In genomic region chr6:87718662-87719433, GRCh38 we compare ENCODE assay signal across 13 cellular contexts. TPM values are rescaled to one million over a fixed set of nuclear protein-coding genes. Genes with fewer than 3 reads are reported as not detected.
DNase-seq lines count a peak whose midpoint lies in the region; ATAC-seq, FAIRE-seq and TF ChIP-seq lines count a peak whose summit lies in the region.
"Had no signal": no experiment of that assay in that cellular context is flagged by ENCODE, and none has a peak within 500 bp of the region (broad histone marks: within the 10 kb centered on the region; RNA-seq: fewer than 3 reads in every experiment).

No MANE protein-coding gene starts in this region.

- no peaks in the 10 kb centered on the region for H3K27me3 Mint-ChIP-seq in CD4-positive, alpha-beta memory T cell
- H3K27me3 Mint-ChIP-seq in natural killer cell (ENCODE audit: low read depth in 2 of 2), result no peaks in the 10 kb centered on the region
- H3K27me3 Mint-ChIP-seq: activated naive CD4-positive, alpha-beta T cell treated with anti-CD3 and anti-CD28 coated beads, Interleukin-2, amount 50 U/mL, for 24 hours; stimulated activated memory B cell treated with anti-CD40 and anti-IgM and Interleukin-4, amounts not matched to agents 10 μg/mL and 1 μg/mL and 100 μg/mL, for 72 hours had no signal

- no peak for FAIRE-seq in D721Med (lab: Jason Lieb, UNC)

- POLR2A ChIA-PET in CD4-positive, alpha-beta memory T cell (lab: Charles Lee; ENCODE audit: partially characterized antibody), result interaction anchor here (0.8 to 1.8 kb wide), 5 partner anchors 10 to 29 kb away, joined by 3 to 7 read pairs (median 5); no protein-coding TSS in a partner anchor

- peak overlapping the region in 5 of 7 donors; percentile 15 to 87 (median 77) for H3K27ac Mint-ChIP-seq in CD4-positive, alpha-beta memory T cell
- H3K27ac Mint-ChIP-seq in natural killer cell, result peak overlapping the region; percentile 50 to 61
- H3K27ac Mint-ChIP-seq: activated naive CD4-positive, alpha-beta T cell treated with anti-CD3 and anti-CD28 coated beads, Interleukin-2, amount 50 U/mL, for 24 hours; nephron; stimulated activated memory B cell treated with anti-CD40 and anti-IgM and Interleukin-4, amounts not matched to agents 10 μg/mL and 1 μg/mL and 100 μg/mL, for 72 hours had no signal

- H3K27ac ChIP-seq in CD4-positive, alpha-beta memory T cell (ENCODE audit: low read depth, low read length), result no peak overlapping the region
- H3K27ac ChIP-seq in osteoblast (ENCODE audit: low read depth, low read length), result no peak overlapping the region

- peaks cover 30% of the 10 kb centered on the region for H3K4me1 ChIP-seq in CD4-positive, alpha-beta memory T cell (ENCODE audit: insufficient read depth, low read length)
- H3K4me1 ChIP-seq in osteoblast (ENCODE audit: insufficient read depth, low read length), result peaks cover 35% of the 10 kb centered on the region

- no peak for TF ChIP-seq POLR2A in NB4 (IDR thresholded peaks at IDR 0.05; ENCODE audit: extremely low read depth, insufficient read length)

- no peaks in the 10 kb centered on the region for H3K79me2 ChIP-seq in osteoblast (ENCODE audit: insufficient read depth, low read length)

- CTCF ChIA-PET in CD4-positive, alpha-beta memory T cell (lab: Charles Lee; ENCODE audit: partially characterized antibody), result interaction anchor here (0.6 to 1.8 kb wide), 9 partner anchors 9 to 1360 kb away, joined by 3 to 4 read pairs (median 3); no protein-coding TSS in a partner anchor

- no peaks in the 10 kb centered on the region for H3K36me3 Mint-ChIP-seq in CD4-positive, alpha-beta memory T cell
- no peaks in the 10 kb centered on the region for H3K36me3 Mint-ChIP-seq in natural killer cell
- H3K36me3 Mint-ChIP-seq: activated naive CD4-positive, alpha-beta T cell treated with anti-CD3 and anti-CD28 coated beads, Interleukin-2, amount 50 U/mL, for 24 hours; stimulated activated memory B cell treated with anti-CD40 and anti-IgM and Interleukin-4, amounts not matched to agents 10 μg/mL and 1 μg/mL and 100 μg/mL, for 72 hours had no signal

- H3K4me1 Mint-ChIP-seq in CD4-positive, alpha-beta memory T cell, result peaks cover 15 to 33% (median 25%) of the 10 kb centered on the region in 4 donors
- peaks cover 37 to 41% of the 10 kb centered on the region in 2 donors for H3K4me1 Mint-ChIP-seq in natural killer cell
- H3K4me1 Mint-ChIP-seq: activated naive CD4-positive, alpha-beta T cell treated with anti-CD3 and anti-CD28 coated beads, Interleukin-2, amount 50 U/mL, for 24 hours had no signal

- intact Hi-C loops in CD4-positive, alpha-beta memory T cell (cut with micrococcal nuclease), result no loop called here
- intact Hi-C loops in natural killer cell (cut with micrococcal nuclease), result no loop called here

- no peaks in the 10 kb centered on the region for H3K9me3 Mint-ChIP-seq in CD4-positive, alpha-beta memory T cell
- H3K9me3 Mint-ChIP-seq in natural killer cell, result no peaks in the 10 kb centered on the region
- H3K9me3 Mint-ChIP-seq: activated naive CD4-positive, alpha-beta T cell treated with anti-CD3 and anti-CD28 coated beads, Interleukin-2, amount 50 U/mL, for 24 hours; nephron; stimulated activated memory B cell treated with anti-CD40 and anti-IgM and Interleukin-4, amounts not matched to agents 10 μg/mL and 1 μg/mL and 100 μg/mL, for 72 hours had no signal

- no peak overlapping the region for H2AFZ ChIP-seq in osteoblast (ENCODE audit: low read length)

- TF ChIP-seq CTCF in NB4 (IDR thresholded peaks at IDR 0.05; ENCODE audit: low read depth, low read length) (no peak), cardiac fibroblast (IDR thresholded peaks at IDR 0.05; ENCODE audit: low read depth, low read length) (no peak), natural killer cell (IDR thresholded peaks at IDR 0.05) (no peak), osteoblast (IDR thresholded peaks at IDR 0.05; ENCODE audit: extremely low read depth, low read depth, low read length) (no peak), D721Med (IDR thresholded peaks at IDR 0.05; ENCODE audit: insufficient read depth, missing control alignments) (no peak)

- H3K27me3 ChIP-seq in CD4-positive, alpha-beta memory T cell (ENCODE audit: insufficient read depth, low read length), result no peaks in the 10 kb centered on the region
- no peaks in the 10 kb centered on the region for H3K27me3 ChIP-seq in osteoblast (ENCODE audit: insufficient read depth, low read length)

- ATAC-seq in natural killer cell, result peak; percentile 65 to 74 (median 72)
- ATAC-seq: Right ventricle myocardium inferior; stimulated activated memory B cell treated with anti-CD40 and anti-IgM and Interleukin-4, amounts not matched to agents 10 μg/mL and 1 μg/mL and 100 μg/mL, for 72 hours had no signal

- H3K36me3 ChIP-seq in CD4-positive, alpha-beta memory T cell (ENCODE audit: insufficient read depth, low read length), result no peaks in the 10 kb centered on the region
- H3K36me3 ChIP-seq in osteoblast (ENCODE audit: insufficient read depth, low read length), result no peaks in the 10 kb centered on the region

- no peak for DNase-seq in CD4-positive, alpha-beta memory T cell
- DNase-seq in NB4 (ENCODE audit: low read depth) (peak; percentile 80), cardiac fibroblast (ENCODE audit: low read depth in 2 of 2) (peak; percentile 50 to 61), natural killer cell (no peak), osteoblast (ENCODE audit: insufficient read length, low spot score, missing footprints) (no peak), D721Med (ENCODE audit: insufficient read length, low spot score) (no peak)
- no peak for DNase-seq in stimulated activated CD8-positive, alpha-beta memory T cell treated with anti-CD3 and anti-CD28 coated beads, Interleukin-4, amount 100 ng/mL, for 48 hours
- DNase-seq in effector CD8-positive, alpha-beta T cell (lab: John Stamatoyannopoulos, UW), result no peak
- DNase-seq: NCI-H2171 treated with DMSO at 0.1 percent for 48 hours had no signal

- H3K4me3 Mint-ChIP-seq in CD4-positive, alpha-beta memory T cell, result peak overlapping the region in 5 of 8 donors; percentile 1 to 69 (median 51)
- peak overlapping the region; percentile 43 for H3K4me3 Mint-ChIP-seq in natural killer cell
- H3K4me3 Mint-ChIP-seq: activated naive CD4-positive, alpha-beta T cell treated with anti-CD3 and anti-CD28 coated beads, Interleukin-2, amount 50 U/mL, for 24 hours; nephron; stimulated activated memory B cell treated with anti-CD40 and anti-IgM and Interleukin-4, amounts not matched to agents 10 μg/mL and 1 μg/mL and 100 μg/mL, for 72 hours had no signal

- no peak overlapping the region for H3K4me2 ChIP-seq in osteoblast (ENCODE audit: insufficient read depth, low read length)

- H3K4me3 ChIP-seq in CD4-positive, alpha-beta memory T cell (ENCODE audit: low read length in 2 of 2), result no peak overlapping the region
- H3K4me3 ChIP-seq in NB4 (ENCODE audit: low read depth, low read length) (no peak overlapping the region), cardiac fibroblast (replicated peaks in 1 of 2; ENCODE audit: low read depth in 2 of 2, low read length in 2 of 2) (no peak overlapping the region), osteoblast (ENCODE audit: insufficient read depth, low read length) (no peak overlapping the region)

- H3K9me3 ChIP-seq in CD4-positive, alpha-beta memory T cell (ENCODE audit: control insufficient read depth in 1 of 2, low read length in 2 of 2), result no peaks in the 10 kb centered on the region
- H3K9me3 ChIP-seq in osteoblast (ENCODE audit: low read depth, low read length), result no peaks in the 10 kb centered on the region

- no peaks in the 10 kb centered on the region for H4K20me1 ChIP-seq in osteoblast (ENCODE audit: insufficient read depth, low read length)

RNA-seq across cellular contexts. Expression of gene AKIRIN2, which starts 16.8 kb away (rescaled TPM):
- total RNA-seq in CD4-positive, alpha-beta memory T cell, result 10 to 100 TPM; 68.6 to 69.8 TPM
- 10 to 100 TPM; 49.3 to 51.7 TPM for polyA plus RNA-seq in CD4-positive, alpha-beta memory T cell
- 100 to 1,000 TPM; 102 to 156 (median 108) TPM for total RNA-seq in natural killer cell
- 15.2 and 18.3 TPM in 2 replicates for total RNA-seq in osteoblast

Comparison
In these comparisons a context has a peak if more than half of its experiments do, and no peak if none do; other contexts are left out.
1. DNase-seq: peak in NB4 (single experiment) and cardiac fibroblast (2 of 2); none in CD4-positive, alpha-beta memory T cell (0 of 5), natural killer cell (single experiment), osteoblast (single experiment), stimulated activated CD8-positive, alpha-beta memory T cell treated with anti-CD3 and anti-CD28 coated beads, Interleukin-4, amount 100 ng/mL, for 48 hours (single experiment), D721Med (single experiment) and effector CD8-positive, alpha-beta T cell (single experiment).